Comparison of ENCODE assay signal across 1 cellular context in the genomic region with DNA sequence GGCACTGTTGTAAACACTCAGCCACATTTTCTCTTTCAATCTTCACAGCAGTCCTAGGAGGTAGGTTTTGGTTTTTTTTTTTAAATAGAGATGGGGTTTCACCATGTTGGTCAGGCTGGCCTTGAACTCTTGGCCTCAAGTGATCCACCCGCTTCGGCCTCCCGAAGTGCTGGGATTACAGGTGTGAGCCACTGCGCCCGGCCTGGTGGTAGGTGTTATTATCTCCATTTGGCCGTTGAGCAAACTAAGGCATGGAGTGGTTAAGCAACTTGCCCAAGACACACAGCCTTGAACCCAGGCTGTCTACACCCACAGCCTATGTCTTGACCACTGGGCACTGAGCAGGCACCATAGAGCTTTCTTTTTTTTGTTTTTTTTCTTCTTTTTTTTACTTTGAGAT.
TF ChIP-seq lines count a peak whose summit lies in the region.

No MANE protein-coding gene starts in this region.

TF ChIP-seq in IMR-90, 13 proteins besides CTCF, POLR2A, EP300 and RAD21:
- TF ChIP-seq RCOR1 (IDR thresholded peaks at IDR 0.05; ENCODE audit: insufficient replicate concordance, low read length) (no peak), MXI1 (IDR thresholded peaks at IDR 0.05; ENCODE audit: borderline replicate concordance, low read depth, low read length) (no peak), CHD1 (IDR thresholded peaks at IDR 0.05; ENCODE audit: low read depth, low read length) (no peak), MAZ (IDR thresholded peaks at IDR 0.05; ENCODE audit: borderline replicate concordance, low read depth, low read length) (no peak), CEBPB (IDR thresholded peaks at IDR 0.05; ENCODE audit: low read depth, low read length) (no peak), FOS (IDR thresholded peaks at IDR 0.05; ENCODE audit: low read depth, low read length) (no peak)
- TF ChIP-seq, protein P1, sequence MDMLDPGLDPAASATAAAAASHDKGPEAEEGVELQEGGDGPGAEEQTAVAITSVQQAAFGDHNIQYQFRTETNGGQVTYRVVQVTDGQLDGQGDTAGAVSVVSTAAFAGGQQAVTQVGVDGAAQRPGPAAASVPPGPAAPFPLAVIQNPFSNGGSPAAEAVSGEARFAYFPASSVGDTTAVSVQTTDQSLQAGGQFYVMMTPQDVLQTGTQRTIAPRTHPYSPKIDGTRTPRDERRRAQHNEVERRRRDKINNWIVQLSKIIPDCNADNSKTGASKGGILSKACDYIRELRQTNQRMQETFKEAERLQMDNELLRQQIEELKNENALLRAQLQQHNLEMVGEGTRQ (IDR thresholded peaks at IDR 0.05; ENCODE audit: low read depth, low read length): no peak
- TF ChIP-seq, protein P2, sequence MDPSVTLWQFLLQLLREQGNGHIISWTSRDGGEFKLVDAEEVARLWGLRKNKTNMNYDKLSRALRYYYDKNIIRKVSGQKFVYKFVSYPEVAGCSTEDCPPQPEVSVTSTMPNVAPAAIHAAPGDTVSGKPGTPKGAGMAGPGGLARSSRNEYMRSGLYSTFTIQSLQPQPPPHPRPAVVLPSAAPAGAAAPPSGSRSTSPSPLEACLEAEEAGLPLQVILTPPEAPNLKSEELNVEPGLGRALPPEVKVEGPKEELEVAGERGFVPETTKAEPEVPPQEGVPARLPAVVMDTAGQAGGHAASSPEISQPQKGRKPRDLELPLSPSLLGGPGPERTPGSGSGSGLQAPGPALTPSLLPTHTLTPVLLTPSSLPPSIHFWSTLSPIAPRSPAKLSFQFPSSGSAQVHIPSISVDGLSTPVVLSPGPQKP (IDR thresholded peaks at IDR 0.05; ENCODE audit: borderline replicate concordance, low read depth, low read length): no peak
